16 cellular contexts compared by ENCODE assay signal in the genomic region with DNA sequence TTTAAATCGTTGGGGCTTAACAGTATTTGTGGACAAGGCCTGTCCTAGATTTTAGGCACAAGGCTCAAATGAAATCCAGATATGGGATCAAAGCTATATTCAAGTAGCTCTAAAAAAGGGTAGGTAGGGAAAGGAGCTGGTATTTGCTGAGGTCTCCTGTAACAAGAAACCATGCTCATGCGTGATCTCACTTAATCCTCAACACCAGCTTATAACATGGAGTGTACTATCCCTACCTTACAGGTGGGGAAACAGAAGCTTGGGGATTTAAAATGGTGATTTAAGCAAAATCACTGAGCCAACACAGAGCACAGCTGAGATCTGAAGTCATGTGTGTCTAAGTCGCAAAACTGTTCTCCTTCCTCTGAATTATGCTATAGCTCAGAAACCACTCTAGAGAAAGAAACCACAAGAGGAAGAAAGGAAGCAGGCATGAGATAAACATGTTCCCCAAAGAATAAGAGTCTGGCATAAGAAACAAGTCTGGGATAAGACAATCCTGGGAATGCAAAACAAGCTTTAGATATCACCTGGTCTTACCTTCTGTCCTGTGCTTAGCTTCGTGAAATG.
A peak's percentile ranks its signal among the peaks of the same experiment; 100 is the strongest.
DNase-seq lines count a peak whose midpoint lies in the region; ATAC-seq and TF ChIP-seq lines count a peak whose summit lies in the region.
"Had no signal": no experiment of that assay in that cellular context is flagged by ENCODE, and none has a peak within 500 bp of the region (broad histone marks: within the 10 kb centered on the region; RNA-seq: fewer than 3 reads in every experiment).

No MANE protein-coding gene starts in this region.

- peaks cover 5% of the 10 kb centered on the region for H3K27me3 Mint-ChIP-seq in activated naive CD4-positive, alpha-beta T cell treated with anti-CD3 and anti-CD28 coated beads, Interleukin-2, amount 10 ng/mL, durations not matched to agents 7 days and 5 days
- H3K27me3 Mint-ChIP-seq: effector memory CD8-positive, alpha-beta T cell had no signal

- no peak for ATAC-seq in HG03135 (IDR thresholded peaks at IDR 0.05; ENCODE audit: unreplicated experiment)
- ATAC-seq in SK-N-SH treated with all-trans-retinoic acid at 6 μM for 48 hours, result no peak
- ATAC-seq: A549; effector memory CD8-positive, alpha-beta T cell had no signal

- H3K27ac ChIP-seq in layer of hippocampus (ENCODE audit: low read depth, low read length) (peak overlapping the region; percentile 65), substantia nigra (ENCODE audit: low read depth, low read length, poor library complexity, severe bottlenecking) (peak overlapping the region; percentile 37)
- H3K27ac ChIP-seq: A549 had no signal

- H3K27me3 ChIP-seq in layer of hippocampus (ENCODE audit: control insufficient read depth, insufficient read depth, low read length), result no peaks in the 10 kb centered on the region

- CTCF ChIA-PET in activated naive CD4-positive, alpha-beta T cell treated with anti-CD3 and anti-CD28 coated beads, Interleukin-2, amount 10 ng/mL, durations not matched to agents 7 days and 5 days (lab: Charles Lee), result interaction anchor here (1.0 to 5.1 kb wide), 6 partner anchors 9 to 134 kb away, joined by 3 to 38 read pairs (median 8); no protein-coding TSS in a partner anchor

- DNase-seq in activated naive CD4-positive, alpha-beta T cell treated with anti-CD3 and anti-CD28 coated beads, Interleukin-2, amount 10 ng/mL, durations not matched to agents 7 days and 5 days, result no peak
- no peak for DNase-seq in activated naive CD4-positive, alpha-beta T cell treated with anti-CD3 and anti-CD28 coated beads, Interleukin-2, amount 50 U/mL, for 16 hours
- DNase-seq in SKM-1 (lab: John Stamatoyannopoulos, UW; ENCODE audit: unreplicated experiment) (peak; percentile 71), substantia nigra (lab: John Stamatoyannopoulos, UW) (no peak), NCI-H2196 (lab: John Stamatoyannopoulos, UW; ENCODE audit: unreplicated experiment) (no peak)
- DNase-seq: activated CD4-positive, alpha-beta T cell treated with anti-CD3 and anti-CD28 coated beads for 48 hours; activated naive CD8-positive, alpha-beta T cell treated with anti-CD3 and anti-CD28 coated beads, Interleukin-2, amount 10 ng/mL, durations not matched to agents 7 days and 5 days; effector memory CD8-positive, alpha-beta T cell; Karpas-422; NCI-H345; SHP77; stimulated activated CD4-positive, alpha-beta T cell treated with anti-CD3 and anti-CD28 coated beads, Interleukin-15, amount 100 ng/mL, for 24 hours had no signal

- H3K4me1 Mint-ChIP-seq in activated naive CD4-positive, alpha-beta T cell treated with anti-CD3 and anti-CD28 coated beads, Interleukin-2, amount 10 ng/mL, durations not matched to agents 7 days and 5 days, result peaks cover 55% of the 10 kb centered on the region

- H3K27ac Mint-ChIP-seq in activated naive CD4-positive, alpha-beta T cell treated with anti-CD3 and anti-CD28 coated beads, Interleukin-2, amount 10 ng/mL, durations not matched to agents 7 days and 5 days, result peak overlapping the region; percentile 57
- H3K27ac Mint-ChIP-seq: activated naive CD8-positive, alpha-beta T cell treated with anti-CD3 and anti-CD28 coated beads, Interleukin-2, amount 10 ng/mL, durations not matched to agents 7 days and 5 days had no signal

- no peaks in the 10 kb centered on the region for H3K9me3 Mint-ChIP-seq in activated naive CD4-positive, alpha-beta T cell treated with anti-CD3 and anti-CD28 coated beads, Interleukin-2, amount 10 ng/mL, durations not matched to agents 7 days and 5 days
- H3K9me3 Mint-ChIP-seq: activated naive CD8-positive, alpha-beta T cell treated with anti-CD3 and anti-CD28 coated beads, Interleukin-2, amount 10 ng/mL, durations not matched to agents 7 days and 5 days; effector memory CD8-positive, alpha-beta T cell had no signal

- no peak overlapping the region for H3K4me3 Mint-ChIP-seq in activated naive CD4-positive, alpha-beta T cell treated with anti-CD3 and anti-CD28 coated beads, Interleukin-2, amount 10 ng/mL, durations not matched to agents 7 days and 5 days
- H3K4me3 Mint-ChIP-seq: activated naive CD8-positive, alpha-beta T cell treated with anti-CD3 and anti-CD28 coated beads, Interleukin-2, amount 10 ng/mL, durations not matched to agents 7 days and 5 days; effector memory CD8-positive, alpha-beta T cell had no signal

- no peaks in the 10 kb centered on the region for H3K36me3 Mint-ChIP-seq in activated naive CD4-positive, alpha-beta T cell treated with anti-CD3 and anti-CD28 coated beads, Interleukin-2, amount 10 ng/mL, durations not matched to agents 7 days and 5 days

TF ChIP-seq in SK-N-SH treated with all-trans-retinoic acid at 6 μM for 48 hours, 23 proteins besides CTCF, POLR2A, EP300 and RAD21:
- TF ChIP-seq PPARA (CRISPR knock-in tag; IDR thresholded peaks at IDR 0.05; ENCODE audit: borderline replicate concordance) (no peak), ARNTL (CRISPR knock-in tag; IDR thresholded peaks at IDR 0.05; ENCODE audit: borderline replicate concordance, low read depth) (no peak), BACH2 (CRISPR knock-in tag; IDR thresholded peaks at IDR 0.05; ENCODE audit: borderline replicate concordance) (no peak), ZFP30 (CRISPR knock-in tag; IDR thresholded peaks at IDR 0.05) (no peak), ZNF70 (CRISPR knock-in tag; IDR thresholded peaks at IDR 0.05) (no peak), ZNF8 (CRISPR knock-in tag; IDR thresholded peaks at IDR 0.05) (no peak), ZFP3 (CRISPR knock-in tag; IDR thresholded peaks at IDR 0.05) (no peak), SNAI2 (CRISPR knock-in tag; IDR thresholded peaks at IDR 0.05) (no peak), CSDC2 (CRISPR knock-in tag; IDR thresholded peaks at IDR 0.05) (no peak), TCF4 (CRISPR knock-in tag; IDR thresholded peaks at IDR 0.05; ENCODE audit: borderline replicate concordance) (no peak), ISL1 (CRISPR knock-in tag; IDR thresholded peaks at IDR 0.05) (no peak), ZNF565 (CRISPR knock-in tag; conservative IDR thresholded peaks at IDR 0.05; ENCODE audit: low read depth) (no peak), RARB (CRISPR knock-in tag; IDR thresholded peaks at IDR 0.05) (no peak), OSR1 (CRISPR knock-in tag; IDR thresholded peaks at IDR 0.05) (no peak), ZC3H10 (CRISPR knock-in tag; IDR thresholded peaks at IDR 0.05) (no peak), ESRRG (CRISPR knock-in tag; IDR thresholded peaks at IDR 0.05) (no peak), TOX (CRISPR knock-in tag; IDR thresholded peaks at IDR 0.05; ENCODE audit: borderline replicate concordance) (no peak)
- TF ChIP-seq, protein P1, sequence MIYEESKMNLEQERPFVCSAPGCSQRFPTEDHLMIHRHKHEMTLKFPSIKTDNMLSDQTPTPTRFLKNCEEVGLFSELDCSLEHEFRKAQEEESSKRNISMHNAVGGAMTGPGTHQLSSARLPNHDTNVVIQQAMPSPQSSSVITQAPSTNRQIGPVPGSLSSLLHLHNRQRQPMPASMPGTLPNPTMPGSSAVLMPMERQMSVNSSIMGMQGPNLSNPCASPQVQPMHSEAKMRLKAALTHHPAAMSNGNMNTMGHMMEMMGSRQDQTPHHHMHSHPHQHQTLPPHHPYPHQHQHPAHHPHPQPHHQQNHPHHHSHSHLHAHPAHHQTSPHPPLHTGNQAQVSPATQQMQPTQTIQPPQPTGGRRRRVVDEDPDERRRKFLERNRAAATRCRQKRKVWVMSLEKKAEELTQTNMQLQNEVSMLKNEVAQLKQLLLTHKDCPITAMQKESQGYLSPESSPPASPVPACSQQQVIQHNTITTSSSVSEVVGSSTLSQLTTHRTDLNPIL (CRISPR knock-in tag; IDR thresholded peaks at IDR 0.05; ENCODE audit: low read depth), result no peak
- TF ChIP-seq, protein P2, sequence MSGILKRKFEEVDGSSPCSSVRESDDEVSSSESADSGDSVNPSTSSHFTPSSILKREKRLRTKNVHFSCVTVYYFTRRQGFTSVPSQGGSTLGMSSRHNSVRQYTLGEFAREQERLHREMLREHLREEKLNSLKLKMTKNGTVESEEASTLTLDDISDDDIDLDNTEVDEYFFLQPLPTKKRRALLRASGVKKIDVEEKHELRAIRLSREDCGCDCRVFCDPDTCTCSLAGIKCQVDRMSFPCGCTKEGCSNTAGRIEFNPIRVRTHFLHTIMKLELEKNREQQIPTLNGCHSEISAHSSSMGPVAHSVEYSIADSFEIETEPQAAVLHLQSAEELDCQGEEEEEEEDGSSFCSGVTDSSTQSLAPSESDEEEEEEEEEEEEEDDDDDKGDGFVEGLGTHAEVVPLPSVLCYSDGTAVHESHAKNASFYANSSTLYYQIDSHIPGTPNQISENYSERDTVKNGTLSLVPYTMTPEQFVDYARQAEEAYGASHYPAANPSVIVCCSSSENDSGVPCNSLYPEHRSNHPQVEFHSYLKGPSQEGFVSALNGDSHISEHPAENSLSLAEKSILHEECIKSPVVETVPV (CRISPR knock-in tag; IDR thresholded peaks at IDR 0.05), result no peak
- TF ChIP-seq, protein P3, sequence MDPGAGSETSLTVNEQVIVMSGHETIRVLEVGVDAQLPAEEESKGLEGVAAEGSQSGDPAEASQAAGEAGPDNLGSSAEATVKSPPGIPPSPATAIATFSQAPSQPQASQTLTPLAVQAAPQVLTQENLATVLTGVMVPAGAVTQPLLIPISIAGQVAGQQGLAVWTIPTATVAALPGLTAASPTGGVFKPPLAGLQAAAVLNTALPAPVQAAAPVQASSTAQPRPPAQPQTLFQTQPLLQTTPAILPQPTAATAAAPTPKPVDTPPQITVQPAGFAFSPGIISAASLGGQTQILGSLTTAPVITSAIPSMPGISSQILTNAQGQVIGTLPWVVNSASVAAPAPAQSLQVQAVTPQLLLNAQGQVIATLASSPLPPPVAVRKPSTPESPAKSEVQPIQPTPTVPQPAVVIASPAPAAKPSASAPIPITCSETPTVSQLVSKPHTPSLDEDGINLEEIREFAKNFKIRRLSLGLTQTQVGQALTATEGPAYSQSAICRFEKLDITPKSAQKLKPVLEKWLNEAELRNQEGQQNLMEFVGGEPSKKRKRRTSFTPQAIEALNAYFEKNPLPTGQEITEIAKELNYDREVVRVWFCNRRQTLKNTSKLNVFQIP (CRISPR knock-in tag; IDR thresholded peaks at IDR 0.05; ENCODE audit: borderline replicate concordance, low read depth), result no peak
